39 cellular contexts compared by ENCODE assay signal in the genomic region with DNA sequence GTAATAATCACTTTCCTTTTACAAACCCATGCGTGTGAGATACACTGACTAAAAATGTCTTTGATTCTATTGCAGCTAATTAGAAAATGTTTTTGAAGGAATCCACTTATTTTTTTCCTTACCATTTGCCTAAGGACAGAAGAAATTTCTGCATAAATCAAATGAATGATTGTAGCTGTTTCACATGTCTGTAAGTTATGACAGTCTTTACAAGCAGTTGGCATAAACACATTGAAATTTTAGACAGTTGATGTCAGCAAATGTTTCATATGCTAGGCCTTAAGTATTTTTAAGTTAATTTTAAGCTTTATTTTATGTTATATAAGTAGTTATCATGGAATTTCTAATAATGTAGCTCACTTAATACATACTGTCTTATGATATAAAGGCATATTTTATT.
"Had no signal": no experiment of that assay in that cellular context is flagged by ENCODE, and none has a peak within 500 bp of the region (broad histone marks: within the 10 kb centered on the region; RNA-seq: fewer than 3 reads in every experiment).

No MANE protein-coding gene starts in this region.

- FAIRE-seq: bronchial epithelial cell had no signal

- H3K27me3 Mint-ChIP-seq: activated CD4-positive, alpha-beta memory T cell treated with anti-CD3 and anti-CD28 coated beads, Interleukin-2, amount 10 ng/mL, durations not matched to agents 7 days and 5 days; activated CD4-positive, alpha-beta T cell treated with anti-CD3 and anti-CD28 coated beads for 36 hours; activated CD4-positive, alpha-beta T cell treated with anti-CD3 and anti-CD28 coated beads, Interleukin-2, amount 10 ng/mL, durations not matched to agents 7 days and 5 days; activated CD8-positive, alpha-beta memory T cell treated with anti-CD3 and anti-CD28 coated beads, Interleukin-2, amount 10 ng/mL, durations not matched to agents 7 days and 5 days; activated naive CD4-positive, alpha-beta T cell treated with anti-CD3 and anti-CD28 coated beads, Interleukin-2, amount 10 ng/mL, durations not matched to agents 7 days and 5 days; activated naive CD4-positive, alpha-beta T cell treated with anti-CD3 and anti-CD28 coated beads, Interleukin-2, amount 50 U/mL, for 24 hours; activated naive CD8-positive, alpha-beta T cell; activated naive CD8-positive, alpha-beta T cell treated with anti-CD3 and anti-CD28 coated beads, Interleukin-2, amount 10 ng/mL, durations not matched to agents 7 days and 5 days; activated naive CD8-positive, alpha-beta T cell treated with anti-CD3 and anti-CD28 coated beads, Interleukin-2, amount 50 U/mL, for 24 hours; activated T-cell treated with anti-CD3 and anti-CD28 coated beads, Interleukin-2, amount 50 U/mL, for 24 hours; central memory CD8-positive, alpha-beta T cell had no signal

- H3K4me1 ChIP-seq: ascending aorta had no signal

- H3K27me3 ChIP-seq: ascending aorta, cardiac muscle cell had no signal

- DNase-seq: activated CD4-positive, alpha-beta memory T cell treated with anti-CD3 and anti-CD28 coated beads, Interleukin-2, amount 10 ng/mL, durations not matched to agents 7 days and 5 days; activated CD4-positive, alpha-beta T cell treated with anti-CD3 and anti-CD28 coated beads for 1 hour; activated CD4-positive, alpha-beta T cell treated with anti-CD3 and anti-CD28 coated beads for 36 hours; activated CD4-positive, alpha-beta T cell treated with anti-CD3 and anti-CD28 coated beads for 48 hours; activated CD4-positive, alpha-beta T cell treated with anti-CD3 and anti-CD28 coated beads, Interleukin-2, amount 10 ng/mL, durations not matched to agents 7 days and 5 days; activated CD4-positive, alpha-beta T cell treated with anti-CD3 and anti-CD28 coated beads, Interleukin-2, amount 50 U/mL, for 48 hours; activated CD4-positive, CD25-positive, alpha-beta regulatory T cell; activated CD8-positive, alpha-beta memory T cell treated with anti-CD3 and anti-CD28 coated beads for 24 hours; activated CD8-positive, alpha-beta memory T cell treated with anti-CD3 and anti-CD28 coated beads, Interleukin-2, amount 10 ng/mL, durations not matched to agents 7 days and 5 days; activated CD8-positive, alpha-beta memory T cell treated with anti-CD3 and anti-CD28 coated beads, Interleukin-2, amount 50 U/mL, for 48 hours; activated CD8-positive, alpha-beta T cell treated with anti-CD3 and anti-CD28 coated beads, Interleukin-2, amount 10 ng/mL, durations not matched to agents 7 days and 5 days; activated effector memory CD4-positive, alpha-beta T cell treated with Interleukin-2 at 50 U/mL for 16 hours; activated gamma-delta T cell; activated naive CD4-positive, alpha-beta T cell treated with anti-CD3 and anti-CD28 coated beads, Interleukin-2, amount 10 ng/mL, durations not matched to agents 7 days and 5 days; activated naive CD4-positive, alpha-beta T cell treated with Interleukin-2 at 50 U/mL for 16 hours; activated naive CD8-positive, alpha-beta T cell treated with anti-CD3 and anti-CD28 coated beads, Interleukin-2, amount 10 ng/mL, durations not matched to agents 7 days and 5 days; activated naive CD8-positive, alpha-beta T cell treated with anti-CD3 and anti-CD28 coated beads, Interleukin-2, amount 50 U/mL, for 24 hours; activated T-cell treated with anti-CD3 and anti-CD28 coated beads, Interleukin-2, amount 50 U/mL, for 24 hours; activated T-cell treated with anti-CD3 and anti-CD28 coated beads, Interleukin-2, amount 50 U/mL, for 48 hours; amygdala; anterior cingulate cortex; caudate nucleus; cerebellar nuclear complex; T-helper 1 cell; T-helper 2 cell; T-helper 9 cell; WERI-Rb-1 had no signal

- H3K4me3 ChIP-seq: ascending aorta, cardiac muscle cell had no signal

- H3K4me1 Mint-ChIP-seq: activated CD4-positive, alpha-beta memory T cell treated with anti-CD3 and anti-CD28 coated beads, Interleukin-2, amount 10 ng/mL, durations not matched to agents 7 days and 5 days; activated CD4-positive, alpha-beta T cell treated with anti-CD3 and anti-CD28 coated beads for 36 hours; activated CD4-positive, alpha-beta T cell treated with anti-CD3 and anti-CD28 coated beads, Interleukin-2, amount 10 ng/mL, durations not matched to agents 7 days and 5 days; activated CD8-positive, alpha-beta memory T cell treated with anti-CD3 and anti-CD28 coated beads, Interleukin-2, amount 10 ng/mL, durations not matched to agents 7 days and 5 days; activated naive CD4-positive, alpha-beta T cell treated with anti-CD3 and anti-CD28 coated beads, Interleukin-2, amount 10 ng/mL, durations not matched to agents 7 days and 5 days; activated naive CD4-positive, alpha-beta T cell treated with anti-CD3 and anti-CD28 coated beads, Interleukin-2, amount 50 U/mL, for 24 hours; activated naive CD8-positive, alpha-beta T cell treated with anti-CD3 and anti-CD28 coated beads, Interleukin-2, amount 10 ng/mL, durations not matched to agents 7 days and 5 days; activated naive CD8-positive, alpha-beta T cell treated with anti-CD3 and anti-CD28 coated beads, Interleukin-2, amount 50 U/mL, for 24 hours; brain; central memory CD8-positive, alpha-beta T cell had no signal

- H3K4me3 Mint-ChIP-seq: activated CD4-positive, alpha-beta memory T cell treated with anti-CD3 and anti-CD28 coated beads, Interleukin-2, amount 10 ng/mL, durations not matched to agents 7 days and 5 days; activated CD4-positive, alpha-beta T cell treated with anti-CD3 and anti-CD28 coated beads for 36 hours; activated CD4-positive, alpha-beta T cell treated with anti-CD3 and anti-CD28 coated beads, Interleukin-2, amount 10 ng/mL, durations not matched to agents 7 days and 5 days; activated CD8-positive, alpha-beta memory T cell treated with anti-CD3 and anti-CD28 coated beads, Interleukin-2, amount 10 ng/mL, durations not matched to agents 7 days and 5 days; activated CD8-positive, alpha-beta T cell treated with anti-CD3 and anti-CD28 coated beads, Interleukin-2, amount 10 ng/mL, durations not matched to agents 7 days and 5 days; activated naive CD4-positive, alpha-beta T cell treated with anti-CD3 and anti-CD28 coated beads, Interleukin-2, amount 10 ng/mL, durations not matched to agents 7 days and 5 days; activated naive CD4-positive, alpha-beta T cell treated with anti-CD3 and anti-CD28 coated beads, Interleukin-2, amount 50 U/mL, for 24 hours; activated naive CD8-positive, alpha-beta T cell; activated naive CD8-positive, alpha-beta T cell treated with anti-CD3 and anti-CD28 coated beads, Interleukin-2, amount 10 ng/mL, durations not matched to agents 7 days and 5 days; activated naive CD8-positive, alpha-beta T cell treated with anti-CD3 and anti-CD28 coated beads, Interleukin-2, amount 50 U/mL, for 24 hours; activated T-cell treated with anti-CD3 and anti-CD28 coated beads, Interleukin-2, amount 50 U/mL, for 24 hours; central memory CD8-positive, alpha-beta T cell; T-helper 1 cell treated with Interleukin-12 subunit alpha and Interleukin-12 subunit beta and Interleukin-4 antibody, amounts not matched to agents 30 μg/mL and 1 μg/mL, for 36 hours; T-helper 2 cell treated with Interferon-gamma antibody and Interleukin-4, amounts not matched to agents 5 μg/mL and 100 μg/mL, for 36 hours; WTC11 had no signal

- H3K36me3 Mint-ChIP-seq: activated CD8-positive, alpha-beta memory T cell treated with anti-CD3 and anti-CD28 coated beads, Interleukin-2, amount 10 ng/mL, durations not matched to agents 7 days and 5 days; activated naive CD4-positive, alpha-beta T cell treated with anti-CD3 and anti-CD28 coated beads, Interleukin-2, amount 10 ng/mL, durations not matched to agents 7 days and 5 days; activated naive CD4-positive, alpha-beta T cell treated with anti-CD3 and anti-CD28 coated beads, Interleukin-2, amount 50 U/mL, for 24 hours; activated naive CD8-positive, alpha-beta T cell; activated naive CD8-positive, alpha-beta T cell treated with anti-CD3 and anti-CD28 coated beads, Interleukin-2, amount 10 ng/mL, durations not matched to agents 7 days and 5 days; brain; WTC11 had no signal

- H3K27ac ChIP-seq: ascending aorta, cardiac muscle cell, WERI-Rb-1 had no signal

- H3K36me3 ChIP-seq: ascending aorta, cardiac muscle cell, WERI-Rb-1 had no signal

- H3K9me3 Mint-ChIP-seq: activated CD4-positive, alpha-beta memory T cell treated with anti-CD3 and anti-CD28 coated beads, Interleukin-2, amount 10 ng/mL, durations not matched to agents 7 days and 5 days; activated naive CD4-positive, alpha-beta T cell treated with anti-CD3 and anti-CD28 coated beads, Interleukin-2, amount 10 ng/mL, durations not matched to agents 7 days and 5 days; activated naive CD4-positive, alpha-beta T cell treated with anti-CD3 and anti-CD28 coated beads, Interleukin-2, amount 50 U/mL, for 24 hours; activated naive CD8-positive, alpha-beta T cell treated with anti-CD3 and anti-CD28 coated beads, Interleukin-2, amount 10 ng/mL, durations not matched to agents 7 days and 5 days had no signal

- ATAC-seq: activated CD4-positive, alpha-beta T cell treated with anti-CD3 and anti-CD28 coated beads for 36 hours; activated CD4-positive, CD25-positive, alpha-beta regulatory T cell treated with anti-CD3 and anti-CD28 coated beads, Interleukin-2, amount 50 U/mL, for 24 hours; activated CD8-positive, alpha-beta memory T cell treated with anti-CD3 and anti-CD28 coated beads, Interleukin-2, amount 10 ng/mL, durations not matched to agents 7 days and 5 days; activated CD8-positive, alpha-beta T cell treated with anti-CD3 and anti-CD28 coated beads, Interleukin-2, amount 10 ng/mL, durations not matched to agents 7 days and 5 days; activated naive CD8-positive, alpha-beta T cell treated with anti-CD3 and anti-CD28 coated beads, Interleukin-2, amount 50 U/mL, for 24 hours; WTC11 had no signal

- H3K27ac Mint-ChIP-seq: activated CD4-positive, alpha-beta memory T cell treated with anti-CD3 and anti-CD28 coated beads, Interleukin-2, amount 10 ng/mL, durations not matched to agents 7 days and 5 days; activated CD4-positive, alpha-beta T cell treated with anti-CD3 and anti-CD28 coated beads for 36 hours; activated CD4-positive, alpha-beta T cell treated with anti-CD3 and anti-CD28 coated beads, Interleukin-2, amount 10 ng/mL, durations not matched to agents 7 days and 5 days; activated CD8-positive, alpha-beta memory T cell treated with anti-CD3 and anti-CD28 coated beads, Interleukin-2, amount 10 ng/mL, durations not matched to agents 7 days and 5 days; activated CD8-positive, alpha-beta T cell treated with anti-CD3 and anti-CD28 coated beads, Interleukin-2, amount 10 ng/mL, durations not matched to agents 7 days and 5 days; activated naive CD4-positive, alpha-beta T cell treated with anti-CD3 and anti-CD28 coated beads, Interleukin-2, amount 10 ng/mL, durations not matched to agents 7 days and 5 days; activated naive CD4-positive, alpha-beta T cell treated with anti-CD3 and anti-CD28 coated beads, Interleukin-2, amount 50 U/mL, for 24 hours; activated naive CD8-positive, alpha-beta T cell; activated naive CD8-positive, alpha-beta T cell treated with anti-CD3 and anti-CD28 coated beads, Interleukin-2, amount 10 ng/mL, durations not matched to agents 7 days and 5 days; activated naive CD8-positive, alpha-beta T cell treated with anti-CD3 and anti-CD28 coated beads, Interleukin-2, amount 50 U/mL, for 24 hours; activated T-cell treated with anti-CD3 and anti-CD28 coated beads, Interleukin-2, amount 50 U/mL, for 24 hours; activated T-helper 2 cell treated with anti-CD3 and anti-CD28 coated beads, Interferon-gamma antibody, Interleukin-2, Interleukin-4, amounts not matched to agents 10 μg/mL and 5 μg/mL and 100 μg/mL, durations not matched to agents 14 hours and 24 hours and 36 hours; T-helper 1 cell treated with Interleukin-12 subunit alpha and Interleukin-12 subunit beta and Interleukin-4 antibody, amounts not matched to agents 30 μg/mL and 1 μg/mL, for 36 hours; T-helper 2 cell treated with Interferon-gamma antibody and Interleukin-4, amounts not matched to agents 5 μg/mL and 100 μg/mL, for 36 hours; WTC11 had no signal

- H3K9me3 ChIP-seq: ascending aorta had no signal
